8 cellular contexts compared by ENCODE assay signal in genomic region chr2:241218131-241219029, GRCh38. TPM values are rescaled to one million over a fixed set of nuclear protein-coding genes. Genes with fewer than 3 reads are reported as not detected.
A peak's percentile ranks its signal among the peaks of the same experiment; 100 is the strongest.
DNase-seq lines count a peak whose midpoint lies in the region; ATAC-seq, FAIRE-seq and TF ChIP-seq lines count a peak whose summit lies in the region.

No MANE protein-coding gene starts in this region.

- H4K20me1 ChIP-seq in DND-41 (ENCODE audit: insufficient read depth, low read length) (no peaks in the 10 kb centered on the region), keratinocyte (ENCODE audit: control insufficient read depth, extremely low read depth, insufficient read depth, low read length) (no peaks in the 10 kb centered on the region)

- H3K9me3 ChIP-seq in DND-41 (ENCODE audit: insufficient read depth, low read length, severe bottlenecking) (no peaks in the 10 kb centered on the region), HUES6 (ENCODE audit: control insufficient read depth, insufficient read depth, low read depth, low read length) (no peaks in the 10 kb centered on the region), keratinocyte (ENCODE audit: control insufficient read depth, low read depth, low read length) (no peaks in the 10 kb centered on the region)

- no peak overlapping the region for H3K4me2 ChIP-seq in DND-41 (ENCODE audit: insufficient read depth, low read length)
- H3K4me2 ChIP-seq in keratinocyte (ENCODE audit: control insufficient read depth, extremely low read depth, insufficient read depth, low read depth, low read length) = peak overlapping the region; percentile 78

- H2AFZ ChIP-seq in DND-41 (ENCODE audit: low read depth, low read length) (no peak overlapping the region), keratinocyte (ENCODE audit: control insufficient read depth, low read length) (peak overlapping the region; percentile 46)

- ATAC-seq in DND-41 (ENCODE audit: insufficient read depth, low read depth) = no peak
- no peak for ATAC-seq in GM21737 (IDR thresholded peaks at IDR 0.05; ENCODE audit: unreplicated experiment)

- H3K9ac ChIP-seq in DND-41 (ENCODE audit: low read depth, low read length) (no peak overlapping the region), HUES6 (ENCODE audit: low read length) (peak overlapping the region; percentile 46), keratinocyte (ENCODE audit: control insufficient read depth, extremely low read depth, insufficient read depth, low read length) (no peak overlapping the region)

- no peak for FAIRE-seq in keratinocyte (lab: Jason Lieb, UNC)

- no peaks in the 10 kb centered on the region for H3K79me2 ChIP-seq in DND-41 (ENCODE audit: insufficient read depth, low read length)
- H3K79me2 ChIP-seq in keratinocyte (ENCODE audit: control insufficient read depth, insufficient read depth, low read length) = no peaks in the 10 kb centered on the region

- H3K36me3 ChIP-seq in DND-41 (ENCODE audit: insufficient read depth, low read length) (no peaks in the 10 kb centered on the region), HUES6 (ENCODE audit: control insufficient read depth, insufficient read depth, low read length) (peaks cover 7% of the 10 kb centered on the region; the same call in 1 of the 2 replicates), keratinocyte (ENCODE audit: control insufficient read depth in 2 of 2, extremely low read depth in 1 of 2, insufficient read depth in 2 of 2, low read length in 2 of 2) (no peaks in the 10 kb centered on the region)

- H3K9me1 ChIP-seq in keratinocyte (ENCODE audit: control insufficient read depth, extremely low read depth, insufficient read depth, low read length) = no peaks in the 10 kb centered on the region

- no peaks in the 10 kb centered on the region for H3K4me1 ChIP-seq in DND-41 (ENCODE audit: insufficient read depth, low read length)
- H3K4me1 ChIP-seq in HUES6 (ENCODE audit: control insufficient read depth, insufficient read depth, low read length) = peaks cover 20% of the 10 kb centered on the region; the same call in 1 of the 2 replicates
- no peaks in the 10 kb centered on the region for H3K4me1 ChIP-seq in keratinocyte (ENCODE audit: control insufficient read depth, extremely low read depth, insufficient read depth, low read length)

- dilution Hi-C loops in keratinocyte (cut with MboI; ENCODE audit: extremely low pct_ligation_motif_present, low sequenced_read_pairs) = no loop called here

- no peaks in the 10 kb centered on the region for H3K27me3 ChIP-seq in DND-41 (ENCODE audit: insufficient read depth, low read length, poor library complexity)
- H3K27me3 ChIP-seq in HUES6 (ENCODE audit: control insufficient read depth, insufficient read depth, low read length) = no peaks in the 10 kb centered on the region
- peaks cover 32% of the 10 kb centered on the region for H3K27me3 ChIP-seq in keratinocyte (ENCODE audit: control insufficient read depth, extremely low read depth, insufficient read depth, low read length)

- H3K4me3 ChIP-seq in DND-41 (ENCODE audit: low read depth in 1 of 2, low read length in 2 of 2) = no peak overlapping the region
- H3K4me3 ChIP-seq in HUES6 (ENCODE audit: low read depth, low read length) = peak overlapping the region; percentile 70
- peak overlapping the region; percentile 56 to 74 for H3K4me3 ChIP-seq in cardiac fibroblast (replicated peaks in 1 of 2; ENCODE audit: low read depth in 2 of 2, low read length in 2 of 2)
- peak overlapping the region; percentile 40 to 51 (median 50) for H3K4me3 ChIP-seq in keratinocyte (ENCODE audit: control insufficient read depth in 2 of 3, extremely low read depth in 1 of 3, insufficient read depth in 2 of 3, low read depth in 1 of 3, low read length in 3 of 3)

- TF ChIP-seq CTCF in DND-41 (IDR thresholded peaks at IDR 0.05; ENCODE audit: borderline replicate concordance, extremely low read depth, low read length, poor library complexity, severe bottlenecking) = peak; percentile 15
- no peak for TF ChIP-seq CTCF in cardiac fibroblast (IDR thresholded peaks at IDR 0.05; ENCODE audit: low read depth, low read length)
- peak in 2 of 3 experiments; percentile 6 to 42 for TF ChIP-seq CTCF in keratinocyte (optimal IDR thresholded peaks at IDR 0.05 in 1 of 3, IDR thresholded peaks at IDR 0.05 in 1 of 3, conservative IDR thresholded peaks at IDR 0.05 in 1 of 3; ENCODE audit: extremely low read depth in 1 of 3, insufficient read depth in 2 of 3, low read length in 3 of 3)

- no peak overlapping the region for H3K27ac ChIP-seq in DND-41 (ENCODE audit: low read length)
- no peak overlapping the region for H3K27ac ChIP-seq in HUES6 (ENCODE audit: low read depth, low read length)
- no peak overlapping the region for H3K27ac ChIP-seq in keratinocyte (ENCODE audit: control insufficient read depth, insufficient read depth, low read length)

- DNase-seq in DND-41 = no peak
- DNase-seq in T-helper 2 cell = peak in 3 of 5 experiments; percentile 16 to 59 (median 37)
- DNase-seq in cardiac fibroblast (ENCODE audit: low read depth in 2 of 2) = peak; percentile 32 to 33
- DNase-seq in keratinocyte (ENCODE audit: low read depth, low spot score) = no peak
- peak; percentile 39 for DNase-seq in stimulated activated CD4-positive, alpha-beta T cell treated with anti-CD3 and anti-CD28 coated beads, Interleukin-4, amount 100 ng/mL, for 1 hour
- no peak for DNase-seq in NCI-H1436 treated with DMSO at 0.1 percent for 48 hours (lab: John Stamatoyannopoulos, UW)

RNA-seq across cellular contexts. Expression of gene ANO7, which starts 29.9 kb away (rescaled TPM):
- polyA plus RNA-seq in keratinocyte = 0.14 to 0.50 TPM (median 0.17 TPM) in 3 replicates
- not detected for polyA plus RNA-seq in keratinocyte (2011; ENCODE audit: low read depth)
- 0.44 and 0.62 TPM in 2 replicates for polyA plus RNA-seq in keratinocyte (2011; cell fraction: cytosol; rRNA removed)
- polyA plus RNA-seq in keratinocyte (2011; cell fraction: nucleus; rRNA removed) = 0.82 and 1.0 TPM in 2 replicates
- polyA plus RNA-seq in keratinocyte (2012; ENCODE audit: low replicate concordance) = 0.28 and 1.3 TPM in 2 replicates
- polyA minus RNA-seq in keratinocyte = 0.23 to 0.72 TPM (median 0.51 TPM) in 3 replicates
- 0.96 TPM for polyA minus RNA-seq in keratinocyte (2011; cell fraction: cytosol; rRNA and poly(A)+ RNA removed)
- polyA minus RNA-seq in keratinocyte (2011; cell fraction: nucleus; rRNA and poly(A)+ RNA removed) = 0.53 and 0.54 TPM in 2 replicates

Comparison
In these comparisons a context has a peak if more than half of its experiments do, and no peak if none do; other contexts are left out.
1. DNase-seq: peak in T-helper 2 cell (3 of 5), cardiac fibroblast (2 of 2) and stimulated activated CD4-positive, alpha-beta T cell treated with anti-CD3 and anti-CD28 coated beads, Interleukin-4, amount 100 ng/mL, for 1 hour (single experiment); none in DND-41 (single experiment), keratinocyte (single experiment) and NCI-H1436 treated with DMSO at 0.1 percent for 48 hours (single experiment).
2. H3K4me3 ChIP-seq: peak in HUES6 (single experiment), cardiac fibroblast (2 of 2) and keratinocyte (3 of 3); none in DND-41 (0 of 2).